In the genomic region with DNA sequence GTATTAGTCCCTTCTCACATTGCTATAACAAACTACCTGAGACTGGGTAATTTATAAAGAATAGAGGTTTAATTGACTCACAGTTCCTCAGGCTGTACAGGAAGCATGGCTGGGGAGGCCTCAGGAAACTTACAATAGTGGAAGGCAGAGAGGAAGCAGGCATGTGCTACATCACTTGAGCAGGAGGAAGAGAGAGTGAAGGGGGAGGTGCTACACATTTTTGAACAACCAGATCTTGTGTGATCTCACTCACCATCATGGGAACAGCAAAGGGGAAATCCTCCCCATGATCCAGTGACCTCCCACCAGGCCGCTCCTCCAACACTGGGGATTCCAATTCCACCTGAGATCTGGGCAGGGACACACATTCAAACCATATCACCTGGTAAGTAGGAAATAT, we compare ENCODE assay signal across 19 cellular contexts.
"Had no signal": no experiment of that assay in that cellular context is flagged by ENCODE, and none has a peak within 500 bp of the region (broad histone marks: within the 10 kb centered on the region; RNA-seq: fewer than 3 reads in every experiment).

No MANE protein-coding gene starts in this region.

- DNase-seq: hippocampal formation; kidney glomerular epithelial cell; left colon; left lung; mesendoderm; naive B cell; ovary; posterior cingulate gyrus; retina; right cardiac atrium; stimulated activated CD4-positive, alpha-beta T cell treated with anti-CD3 and anti-CD28 coated beads, Interleukin-12 subunit alpha, Interleukin-12 subunit beta, amount 100 ng/mL, for 4 hours; stimulated activated CD4-positive, alpha-beta T cell treated with anti-CD3 and anti-CD28 coated beads, Interleukin-15, amount 100 ng/mL, for 24 hours; stimulated activated CD4-positive, alpha-beta T cell treated with anti-CD3 and anti-CD28 coated beads, Interleukin-2, amount 100 ng/mL, for 24 hours; stimulated activated CD4-positive, alpha-beta T cell treated with anti-CD3 and anti-CD28 coated beads, Interleukin-4, amount 100 ng/mL, for 1 hour; stimulated activated naive CD4-positive, alpha-beta T cell; tibial artery; uterus had no signal

- ATAC-seq: left colon; left lung; natural killer cell treated with Interleukin-12 subunit alpha and Interleukin-12 subunit beta and Interleukin-15 and Interleukin-18, amount 100 ng/mL, for 72 hours; right cardiac atrium; sciatic nerve had no signal
